ENCODE assay signal across 18 cellular contexts in the genomic region with DNA sequence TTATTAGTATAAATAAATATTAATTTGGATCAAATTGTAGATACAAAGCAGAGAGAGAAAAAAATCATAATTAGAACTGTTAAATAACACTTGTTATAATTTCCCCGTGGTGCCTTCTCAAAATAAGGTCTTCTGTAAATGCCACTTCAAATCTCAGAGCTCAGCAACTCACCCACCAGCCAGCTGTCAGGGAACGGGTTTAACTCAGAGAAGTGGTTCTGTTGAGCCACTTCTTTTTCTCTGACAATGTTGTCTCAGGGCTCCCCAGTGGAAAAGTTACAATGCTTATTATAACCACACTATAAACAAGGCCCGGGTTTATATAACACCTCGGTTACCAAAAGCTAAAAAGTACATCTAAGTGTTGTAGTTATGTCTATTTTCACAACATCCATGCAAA.
"Had no signal": no experiment of that assay in that cellular context is flagged by ENCODE, and none has a peak within 500 bp of the region (broad histone marks: within the 10 kb centered on the region; RNA-seq: fewer than 3 reads in every experiment).

No MANE protein-coding gene starts in this region.

- DNase-seq: IMR-90, Karpas-422, KG1, MG63, NCI-H1092 treated with DMSO at 0.1 percent for 48 hours, NCI-H1436, NCI-H187, NCI-H2029, NCI-H2081 treated with DMSO at 0.1 percent for 48 hours, NCI-H2171 treated with DMSO at 0.1 percent for 48 hours, NCI-H345, NCI-H446 treated with DMSO at 0.1 percent for 48 hours, NCI-H524 treated with DMSO at 0.1 percent for 48 hours, NCI-H69, NCI-H774, Right ventricle myocardium superior, RPMI8226, SIG-M5 had no signal
